ENCODE assay signal across 1 cellular context in genomic region chr1:7783826-7784491, GRCh38.
TF ChIP-seq lines count a peak whose summit lies in the region.

PER3 (plus strand) TSS chr1:7784291; CDS start chr1:7784878, 587 bp downstream.

TF ChIP-seq in HepG2, 621 proteins besides CTCF, POLR2A, EP300 and RAD21 (continued from another document and continues in another):
- TF ChIP-seq KDM2A (CRISPR knock-in tag; IDR thresholded peaks at IDR 0.05; ENCODE audit: borderline replicate concordance, low read depth): no peak
- no peak for TF ChIP-seq ARID5B (CRISPR knock-in tag; IDR thresholded peaks at IDR 0.05)
- TF ChIP-seq YY1 (IDR thresholded peaks at IDR 0.05; ENCODE audit: insufficient read depth, insufficient replicate concordance, low read depth, low read length): peak; percentile 25
- peak; percentile 50; the same call in 1 of the 2 replicates for TF ChIP-seq GABPB1 (CRISPR knock-in tag; IDR thresholded peaks at IDR 0.05)
- no peak for TF ChIP-seq ZBTB10 (CRISPR knock-in tag; IDR thresholded peaks at IDR 0.05; ENCODE audit: borderline replicate concordance)
- peak; percentile 9 for TF ChIP-seq HNRNPLL (IDR thresholded peaks at IDR 0.05; ENCODE audit: low read depth, low read length, poor library complexity, severe bottlenecking)
- no peak for TF ChIP-seq CREB3 (CRISPR knock-in tag; IDR thresholded peaks at IDR 0.05)
- no peak for TF ChIP-seq SATB2 (CRISPR knock-in tag; IDR thresholded peaks at IDR 0.05)
- TF ChIP-seq ARID4A (CRISPR knock-in tag; IDR thresholded peaks at IDR 0.05; ENCODE audit: borderline replicate concordance): peak; percentile 52; the same call in 1 of the 2 replicates
- TF ChIP-seq ARNTL (CRISPR knock-in tag; IDR thresholded peaks at IDR 0.05): peak; percentile 99
- no peak for TF ChIP-seq PRPF4 (IDR thresholded peaks at IDR 0.05; ENCODE audit: low read depth, low read length, poor library complexity, severe bottlenecking)
- TF ChIP-seq ZNF3 (CRISPR knock-in tag; IDR thresholded peaks at IDR 0.05): no peak
- no peak for TF ChIP-seq ZNF878 (CRISPR knock-in tag; IDR thresholded peaks at IDR 0.05)
- TF ChIP-seq ZNF17 (CRISPR knock-in tag; IDR thresholded peaks at IDR 0.05): no peak
- TF ChIP-seq TAF1 (CRISPR knock-in tag; IDR thresholded peaks at IDR 0.05): no peak
- peak; percentile 99 for TF ChIP-seq ZNF564 (CRISPR knock-in tag; IDR thresholded peaks at IDR 0.05)
- no peak for TF ChIP-seq STAT5B (CRISPR knock-in tag; IDR thresholded peaks at IDR 0.05)
- TF ChIP-seq MTERF4 (CRISPR knock-in tag; IDR thresholded peaks at IDR 0.05): no peak
- 0 out of 2 replicates have a peak, but pooled peaks have one; percentile 14 for TF ChIP-seq ZNF768 (CRISPR knock-in tag; IDR thresholded peaks at IDR 0.05)
- no peak for TF ChIP-seq PAXIP1 (CRISPR knock-in tag; conservative IDR thresholded peaks at IDR 0.05)
- peak; percentile 81 for TF ChIP-seq HNRNPK (IDR thresholded peaks at IDR 0.05; ENCODE audit: low read depth, low read length, poor library complexity, severe bottlenecking)
- TF ChIP-seq ZNF225 (CRISPR knock-in tag; IDR thresholded peaks at IDR 0.05): no peak
- peak; percentile 0 for TF ChIP-seq AGO2 (optimal IDR thresholded peaks at IDR 0.05; ENCODE audit: low read depth, low read length)
- no peak for TF ChIP-seq SMAD9 (CRISPR knock-in tag; IDR thresholded peaks at IDR 0.05)
- no peak for TF ChIP-seq TCF7L2 (IDR thresholded peaks at IDR 0.05; ENCODE audit: low read depth, low read length)
- no peak for TF ChIP-seq DMAP1 (CRISPR knock-in tag; IDR thresholded peaks at IDR 0.05)
- TF ChIP-seq ZMYM3 (CRISPR knock-in tag; IDR thresholded peaks at IDR 0.05): no peak
- no peak for TF ChIP-seq CHD4 (IDR thresholded peaks at IDR 0.05; ENCODE audit: borderline replicate concordance, low read length)
- TF ChIP-seq ZNF710 (CRISPR knock-in tag; IDR thresholded peaks at IDR 0.05; ENCODE audit: borderline replicate concordance): no peak
- no peak for TF ChIP-seq ZKSCAN5 (CRISPR knock-in tag; IDR thresholded peaks at IDR 0.05)
- no peak; the same call in 1 of the 2 replicates for TF ChIP-seq ZGPAT (CRISPR knock-in tag; IDR thresholded peaks at IDR 0.05)
- no peak for TF ChIP-seq TRIM24 (CRISPR knock-in tag; IDR thresholded peaks at IDR 0.05)
- no peak for TF ChIP-seq ZMAT3 (CRISPR knock-in tag; conservative IDR thresholded peaks at IDR 0.05)
- TF ChIP-seq PRDM4 (CRISPR knock-in tag; IDR thresholded peaks at IDR 0.05; ENCODE audit: borderline replicate concordance): no peak
